Comparison of ENCODE assay signal across 10 cellular contexts in genomic region chr17:38733315-38734234, GRCh38. TPM values are rescaled to one million over a fixed set of nuclear protein-coding genes. Genes with fewer than 3 reads are reported as not detected.
A peak's percentile ranks its signal among the peaks of the same experiment; 100 is the strongest.
DNase-seq lines count a peak whose midpoint lies in the region; ATAC-seq and TF ChIP-seq lines count a peak whose summit lies in the region.
"Had no signal": no experiment of that assay in that cellular context is flagged by ENCODE, and none has a peak within 500 bp of the region (broad histone marks: within the 10 kb centered on the region; RNA-seq: fewer than 3 reads in every experiment).

No MANE protein-coding gene starts in this region.

- H3K9me2 ChIP-seq in OCI-LY7 (ENCODE audit: insufficient read depth, low read length) = no peaks in the 10 kb centered on the region

- H3K36me3 ChIP-seq in OCI-LY7 (ENCODE audit: insufficient read depth, low read length) (peaks cover 50% of the 10 kb centered on the region), uterus (no peaks in the 10 kb centered on the region)

- H3K9me3 ChIP-seq in OCI-LY7 (ENCODE audit: low read length) = no peaks in the 10 kb centered on the region
- no peaks in the 10 kb centered on the region for H3K9me3 ChIP-seq in uterus

- DNase-seq in activated CD4-positive, alpha-beta T cell treated with anti-CD3 and anti-CD28 coated beads, Interleukin-2, amount 10 ng/mL, durations not matched to agents 7 days and 5 days = peak; percentile 43
- DNase-seq in activated CD4-positive, alpha-beta T cell treated with anti-CD3 and anti-CD28 coated beads for 4 hours = no peak
- DNase-seq in OCI-LY7 (ENCODE audit: low spot score) (peak; percentile 78), uterus (no peak)
- DNase-seq in stimulated activated naive B cell treated with anti-CD40 and anti-IgM and Interleukin-4, amounts not matched to agents 10 μg/mL and 1 μg/mL and 100 μg/mL, for 72 hours = no peak
- DNase-seq: activated B cell treated with CpG ODN at 0.5 μM for 24 hours, DMS79 had no signal

- H3K27me3 ChIP-seq in uterus = no peaks in the 10 kb centered on the region

- intact Hi-C loops in OCI-LY7 (cut with micrococcal nuclease; ENCODE audit: unreplicated experiment) = loop anchor here (1.0 kb wide), 1 partner anchor 28 kb away; the partner anchor contains the start of gene MLLT6
- intact Hi-C loops in dendritic cell treated with granulocyte-macrophage colony-stimulating factor and Interleukin-4, amounts not matched to agents 40 ng/mL and 50 ng/mL, for 4 days (cut with micrococcal nuclease) = loop anchor here (2.0 to 10.0 kb wide), 2 partner anchors 65 to 179 kb away; no protein-coding TSS in a partner anchor
- intact Hi-C loops in uterus (cut with DNase I; ENCODE audit: low total_unique reads) = no loop called here

- no peak overlapping the region for H2AFZ ChIP-seq in OCI-LY7 (ENCODE audit: low read length)

- CTCF ChIA-PET in activated CD4-positive, alpha-beta T cell treated with anti-CD3 and anti-CD28 coated beads, Interleukin-2, amount 10 ng/mL, durations not matched to agents 7 days and 5 days (lab: Charles Lee) = interaction anchor here (1.5 to 4.8 kb wide), 4 partner anchors 20 to 71 kb away, joined by 3 to 57 read pairs (median 6); partner anchors contain the start of gene EPOP
- CTCF ChIA-PET in OCI-LY7 (lab: Charles Lee; ENCODE audit: unreplicated experiment) = no interaction called here

- 0 out of 2 replicates have a peak overlapping the region, but pooled peaks have one; percentile 5 for H3K4me2 ChIP-seq in OCI-LY7 (ENCODE audit: low read length)

- H3K4me1 Mint-ChIP-seq in activated CD4-positive, alpha-beta T cell treated with anti-CD3 and anti-CD28 coated beads, Interleukin-2, amount 10 ng/mL, durations not matched to agents 7 days and 5 days = peaks cover 49% of the 10 kb centered on the region
- peaks cover 60% of the 10 kb centered on the region for H3K4me1 Mint-ChIP-seq in dendritic cell treated with granulocyte-macrophage colony-stimulating factor and Interleukin-4, amounts not matched to agents 40 ng/mL and 50 ng/mL, for 4 days (ENCODE audit: low read depth)
- peaks cover 44 to 48% of the 10 kb centered on the region in 2 donors for H3K4me1 Mint-ChIP-seq in stimulated activated naive B cell treated with anti-CD40 and anti-IgM and Interleukin-4, amounts not matched to agents 10 μg/mL and 1 μg/mL and 100 μg/mL, for 72 hours

- no peaks in the 10 kb centered on the region for H3K79me2 ChIP-seq in OCI-LY7 (ENCODE audit: insufficient read depth, low read depth, low read length)

- peak overlapping the region; percentile 24 for H3K27ac ChIP-seq in OCI-LY7 (ENCODE audit: low read depth, low read length, poor library complexity, severe bottlenecking)
- H3K27ac ChIP-seq in uterus = no peak overlapping the region

- H3K4me3 Mint-ChIP-seq in activated CD4-positive, alpha-beta T cell treated with anti-CD3 and anti-CD28 coated beads, Interleukin-2, amount 10 ng/mL, durations not matched to agents 7 days and 5 days = no peak overlapping the region
- H3K4me3 Mint-ChIP-seq in dendritic cell treated with granulocyte-macrophage colony-stimulating factor and Interleukin-4, amounts not matched to agents 40 ng/mL and 50 ng/mL, for 4 days = no peak overlapping the region
- H3K4me3 Mint-ChIP-seq in stimulated activated naive B cell treated with anti-CD40 and anti-IgM and Interleukin-4, amounts not matched to agents 10 μg/mL and 1 μg/mL and 100 μg/mL, for 72 hours = no peak overlapping the region
- H3K4me3 Mint-ChIP-seq: activated B cell treated with CpG ODN at 0.5 μM for 24 hours had no signal

- BruUV-seq in OCI-LY7 (replicated peaks; lab: Mats Ljungman, UMichigan) = no TSS peak

- peaks cover 20% of the 10 kb centered on the region for H3K36me3 Mint-ChIP-seq in activated CD4-positive, alpha-beta T cell treated with anti-CD3 and anti-CD28 coated beads, Interleukin-2, amount 10 ng/mL, durations not matched to agents 7 days and 5 days (ENCODE audit: low read depth)
- H3K36me3 Mint-ChIP-seq in dendritic cell treated with granulocyte-macrophage colony-stimulating factor and Interleukin-4, amounts not matched to agents 40 ng/mL and 50 ng/mL, for 4 days (ENCODE audit: low read depth) = peaks cover 38% of the 10 kb centered on the region
- peaks cover 0 to 4% of the 10 kb centered on the region in 2 donors for H3K36me3 Mint-ChIP-seq in stimulated activated naive B cell treated with anti-CD40 and anti-IgM and Interleukin-4, amounts not matched to agents 10 μg/mL and 1 μg/mL and 100 μg/mL, for 72 hours

- peak overlapping the region; percentile 62 for H3K27ac Mint-ChIP-seq in activated CD4-positive, alpha-beta T cell treated with anti-CD3 and anti-CD28 coated beads, Interleukin-2, amount 10 ng/mL, durations not matched to agents 7 days and 5 days
- H3K27ac Mint-ChIP-seq in dendritic cell treated with granulocyte-macrophage colony-stimulating factor and Interleukin-4, amounts not matched to agents 40 ng/mL and 50 ng/mL, for 4 days = peak overlapping the region; percentile 28
- peak overlapping the region; percentile 52 for H3K27ac Mint-ChIP-seq in stimulated activated naive B cell treated with anti-CD40 and anti-IgM and Interleukin-4, amounts not matched to agents 10 μg/mL and 1 μg/mL and 100 μg/mL, for 72 hours

- peaks cover 10% of the 10 kb centered on the region; the same call in 1 of the 2 replicates for H4K20me1 ChIP-seq in OCI-LY7 (ENCODE audit: insufficient read depth, low read length)

- peak; percentile 76 for TF ChIP-seq CTCF in OCI-LY7 (conservative IDR thresholded peaks at IDR 0.05; ENCODE audit: low read length)
- TF ChIP-seq CTCF in uterus (IDR thresholded peaks at IDR 0.05) = peak in 1 of 4 experiments; percentile 17

- POLR2A ChIA-PET in activated CD4-positive, alpha-beta T cell treated with anti-CD3 and anti-CD28 coated beads, Interleukin-2, amount 10 ng/mL, durations not matched to agents 7 days and 5 days (lab: Charles Lee) = no interaction called here
- POLR2A ChIA-PET in OCI-LY7 (lab: Charles Lee) = no interaction called here

- no peak for TF ChIP-seq POLR2A in uterus (IDR thresholded peaks at IDR 0.05)

- H3K4me1 ChIP-seq in OCI-LY7 (ENCODE audit: insufficient read depth, low read length, poor library complexity, severe bottlenecking) (peaks cover 61% of the 10 kb centered on the region), uterus (no peaks in the 10 kb centered on the region)

- no peaks in the 10 kb centered on the region for H3K9me3 Mint-ChIP-seq in activated CD4-positive, alpha-beta T cell treated with anti-CD3 and anti-CD28 coated beads, Interleukin-2, amount 10 ng/mL, durations not matched to agents 7 days and 5 days
- no peaks in the 10 kb centered on the region for H3K9me3 Mint-ChIP-seq in dendritic cell treated with granulocyte-macrophage colony-stimulating factor and Interleukin-4, amounts not matched to agents 40 ng/mL and 50 ng/mL, for 4 days
- no peaks in the 10 kb centered on the region for H3K9me3 Mint-ChIP-seq in stimulated activated naive B cell treated with anti-CD40 and anti-IgM and Interleukin-4, amounts not matched to agents 10 μg/mL and 1 μg/mL and 100 μg/mL, for 72 hours
- H3K9me3 Mint-ChIP-seq: activated B cell treated with CpG ODN at 0.5 μM for 24 hours had no signal

- H3K4me3 ChIP-seq in OCI-LY7 (ENCODE audit: low read depth, low read length, poor library complexity, severe bottlenecking) (no peak overlapping the region), uterus (no peak overlapping the region)

- H3K27me3 Mint-ChIP-seq in activated CD4-positive, alpha-beta T cell treated with anti-CD3 and anti-CD28 coated beads, Interleukin-2, amount 10 ng/mL, durations not matched to agents 7 days and 5 days = no peaks in the 10 kb centered on the region
- H3K27me3 Mint-ChIP-seq in dendritic cell treated with granulocyte-macrophage colony-stimulating factor and Interleukin-4, amounts not matched to agents 40 ng/mL and 50 ng/mL, for 4 days = peaks cover 17% of the 10 kb centered on the region
- peaks cover 9 to 13% of the 10 kb centered on the region in 2 donors for H3K27me3 Mint-ChIP-seq in stimulated activated naive B cell treated with anti-CD40 and anti-IgM and Interleukin-4, amounts not matched to agents 10 μg/mL and 1 μg/mL and 100 μg/mL, for 72 hours
- H3K27me3 Mint-ChIP-seq: activated B cell treated with CpG ODN at 0.5 μM for 24 hours had no signal

- peak in 1 of 2 donors; percentile 20 for ATAC-seq in stimulated activated naive B cell treated with anti-CD40 and anti-IgM and Interleukin-4, amounts not matched to agents 10 μg/mL and 1 μg/mL and 100 μg/mL, for 72 hours (replicated peaks)
- ATAC-seq in HG02840 (IDR thresholded peaks at IDR 0.05; ENCODE audit: low FRiP score, unreplicated experiment) (no peak), GM19023 (IDR thresholded peaks at IDR 0.05; ENCODE audit: unreplicated experiment) (no peak)

RNA-seq across cellular contexts. Expression of gene CISD3, which starts 3.4 kb away (rescaled TPM):
- total RNA-seq in activated CD4-positive, alpha-beta T cell treated with anti-CD3 and anti-CD28 coated beads, Interleukin-2, amount 10 ng/mL, durations not matched to agents 7 days and 5 days = 10 to 100 TPM; 45.7 to 46.3 TPM
- 11.4 and 13.4 TPM in 2 replicates for total RNA-seq in OCI-LY7 (2014; rRNA removed; shearing (Covaris generic))
- total RNA-seq in OCI-LY7 (2022) = 24.9 and 25.1 TPM in 2 replicates
- 10 to 100 TPM in 1 of 4 donors, 1 to 10 TPM in 2, under 1 TPM in 1; 0.26 to 22.0 (median 2.9) TPM for total RNA-seq in uterus

RNA-seq across cellular contexts. Expression of gene PCGF2, which starts 14.6 kb away (rescaled TPM):
- total RNA-seq in activated CD4-positive, alpha-beta T cell treated with anti-CD3 and anti-CD28 coated beads, Interleukin-2, amount 10 ng/mL, durations not matched to agents 7 days and 5 days = under 1 TPM; 0.22 to 0.23 TPM
- 8.9 and 12.8 TPM in 2 replicates for total RNA-seq in OCI-LY7 (2014; rRNA removed; shearing (Covaris generic))
- 40.0 and 47.3 TPM in 2 replicates for total RNA-seq in OCI-LY7 (2022)
- 10 to 100 TPM in 2 of 4 donors, 1 to 10 TPM in 2; 5.5 to 81.8 (median 16.2) TPM for total RNA-seq in uterus
- total RNA-seq: activated B cell treated with CpG ODN at 0.5 μM for 24 hours had no signal

RNA-seq across cellular contexts. Expression of gene PSMB3, which starts 19.0 kb away (rescaled TPM):
- 100 to 1,000 TPM; 262 to 294 TPM for total RNA-seq in activated CD4-positive, alpha-beta T cell treated with anti-CD3 and anti-CD28 coated beads, Interleukin-2, amount 10 ng/mL, durations not matched to agents 7 days and 5 days
- 290 and 348 TPM in 2 replicates for total RNA-seq in OCI-LY7 (2014; rRNA removed; shearing (Covaris generic))
- total RNA-seq in OCI-LY7 (2022) (231 and 246 TPM in 2 replicates), uterus (100 to 1,000 TPM in 2 of 4 donors, 10 to 100 TPM in 2; 91.6 to 285 (median 101) TPM)

RNA-seq across cellular contexts. Expression of gene MLLT6, which starts 28.5 kb away (rescaled TPM):
- total RNA-seq in activated CD4-positive, alpha-beta T cell treated with anti-CD3 and anti-CD28 coated beads, Interleukin-2, amount 10 ng/mL, durations not matched to agents 7 days and 5 days = 100 to 1,000 TPM; 251 to 264 TPM
- total RNA-seq in OCI-LY7 (2014; rRNA removed; shearing (Covaris generic)) = 81.7 and 94.9 TPM in 2 replicates
- total RNA-seq in OCI-LY7 (2022) = 174 and 175 TPM in 2 replicates
- 100 to 1,000 TPM in 1 of 4 donors, 10 to 100 TPM in 3; 32.3 to 218 (median 60.3) TPM for total RNA-seq in uterus

RNA-seq across cellular contexts. Expression of gene EPOP, which starts 58.8 kb away (rescaled TPM):
- 1 to 10 TPM; 7.5 to 7.8 TPM for total RNA-seq in activated CD4-positive, alpha-beta T cell treated with anti-CD3 and anti-CD28 coated beads, Interleukin-2, amount 10 ng/mL, durations not matched to agents 7 days and 5 days
- 8.3 and 11.8 TPM in 2 replicates for total RNA-seq in OCI-LY7 (2014; rRNA removed; shearing (Covaris generic))
- total RNA-seq in OCI-LY7 (2022) = 21.7 and 27.2 TPM in 2 replicates
- 1 to 10 TPM in 2 of 4 donors, under 1 TPM in 1, not detected in 1; under 0.01 to 1.1 (median 1.0) TPM for total RNA-seq in uterus

Comparison
In these comparisons a context has a peak if more than half of its experiments do, and no peak if none do; other contexts are left out.
1. DNase-seq: peak in activated CD4-positive, alpha-beta T cell treated with anti-CD3 and anti-CD28 coated beads, Interleukin-2, amount 10 ng/mL, durations not matched to agents 7 days and 5 days (single experiment) and OCI-LY7 (single experiment); none in activated CD4-positive, alpha-beta T cell treated with anti-CD3 and anti-CD28 coated beads for 4 hours (0 of 2), stimulated activated naive B cell treated with anti-CD40 and anti-IgM and Interleukin-4, amounts not matched to agents 10 μg/mL and 1 μg/mL and 100 μg/mL, for 72 hours (single experiment) and uterus (0 of 2).
2. RNA of gene PCGF2, which starts 14.6 kb away (total RNA-seq): 8.9 to 47.3 TPM in OCI-LY7 and 5.5 to 81.8 TPM in uterus; 0.22 to 0.23 TPM in activated CD4-positive, alpha-beta T cell treated with anti-CD3 and anti-CD28 coated beads, Interleukin-2, amount 10 ng/mL, durations not matched to agents 7 days and 5 days; every median in the first group is over 4 times any median in the second.
3. Peak in every context shown above with its lines, with median percentiles within 50 percentile points of each other: H3K27ac Mint-ChIP-seq.